11 cellular contexts compared by ENCODE assay signal in genomic region chr15:40365016-40365415, GRCh38. TPM values are rescaled to one million over a fixed set of nuclear protein-coding genes. Genes with fewer than 3 reads are reported as not detected.
"Had no signal": no experiment of that assay in that cellular context is flagged by ENCODE, and none has a peak within 500 bp of the region (broad histone marks: within the 10 kb centered on the region; RNA-seq: fewer than 3 reads in every experiment).

No MANE protein-coding gene starts in this region.

- DNase-seq: GM23248, GOT3, H7, HFFc6 had no signal

- H3K27ac Mint-ChIP-seq: HFFc6 had no signal

- H3K4me3 Mint-ChIP-seq: HFFc6 had no signal

- H3K27ac ChIP-seq: GM23248, HL-60 had no signal

- H3K9me3 Mint-ChIP-seq: HFFc6, IgD-negative memory B cell had no signal

- H3K9me3 ChIP-seq: HAP-1 had no signal

- H3K4me3 ChIP-seq: GM23248, HAP-1 had no signal

- H2AFZ ChIP-seq: GM23248 had no signal

- H3K36me3 ChIP-seq: HAP-1 had no signal

- H3K27me3 Mint-ChIP-seq: IgD-negative memory B cell had no signal

- ATAC-seq: HCT116, HepG2 had no signal

RNA-seq across cellular contexts. Expression of gene PHGR1, which starts 14.2 kb away (rescaled TPM):
- total RNA-seq: GM23248, H4, H7, HepG2, HFFc6, HT1080 had no signal
- polyA plus RNA-seq: GM23248, HepG2, IgD-negative memory B cell had no signal
